Comparison of ENCODE assay signal across 12 cellular contexts in the genomic region with DNA sequence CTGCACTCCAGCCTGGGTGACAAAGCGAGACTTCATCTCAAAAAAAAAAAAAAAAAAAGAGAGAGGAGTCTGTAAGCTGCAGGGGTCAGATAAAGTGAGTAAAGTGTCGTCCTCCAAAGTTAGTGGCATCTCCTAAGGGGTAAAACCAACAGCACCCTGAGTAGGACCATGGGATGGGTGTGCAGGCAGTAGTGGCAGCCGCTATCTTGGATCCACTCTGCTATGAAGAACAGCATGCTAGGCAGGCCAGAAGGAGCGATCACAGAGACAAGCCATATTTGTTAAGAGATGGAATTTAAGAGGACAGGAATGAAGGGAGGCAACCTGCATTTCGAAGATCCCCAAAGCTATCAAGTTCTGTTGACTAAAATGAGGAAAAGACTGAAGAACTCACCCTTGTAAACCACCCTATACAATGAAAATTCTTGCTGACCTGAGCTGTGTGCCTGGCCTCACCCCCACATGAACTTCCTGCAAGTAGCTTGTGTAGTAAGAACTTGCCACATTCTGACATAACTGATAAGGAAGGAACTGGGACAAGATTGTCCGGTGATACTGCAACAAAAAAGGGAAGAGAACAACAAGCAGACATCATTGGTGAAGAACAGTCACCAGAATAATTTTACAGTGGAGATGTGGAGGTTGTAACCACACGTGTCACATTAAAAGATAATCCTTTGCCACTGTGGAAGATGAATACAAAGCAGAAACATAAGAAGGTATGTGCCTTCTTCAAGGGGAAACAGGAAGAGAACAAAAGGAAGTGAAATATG. TPM values are rescaled to one million over a fixed set of nuclear protein-coding genes. Genes with fewer than 3 reads are reported as not detected.
DNase-seq lines count a peak whose midpoint lies in the region; ATAC-seq and TF ChIP-seq lines count a peak whose summit lies in the region.
"Had no signal": no experiment of that assay in that cellular context is flagged by ENCODE, and none has a peak within 500 bp of the region (broad histone marks: within the 10 kb centered on the region; RNA-seq: fewer than 3 reads in every experiment).

No MANE protein-coding gene starts in this region.

- CTCF ChIA-PET in Panc1 (lab: Charles Lee) = no interaction called here

- H3K27me3 ChIP-seq in Panc1 (ENCODE audit: control insufficient read depth, insufficient read depth, low read length) = no peaks in the 10 kb centered on the region
- H3K27me3 ChIP-seq: sigmoid colon had no signal

- H3K36me3 ChIP-seq in Panc1 (ENCODE audit: control insufficient read depth, insufficient read depth, low read length) = no peaks in the 10 kb centered on the region

- H3K36me3 Mint-ChIP-seq in activated T-cell treated with anti-CD3 and anti-CD28 coated beads, Interleukin-2, amount 50 U/mL, for 24 hours (ENCODE audit: low read depth) = peaks cover 19% of the 10 kb centered on the region
- H3K36me3 Mint-ChIP-seq in effector memory CD8-positive, alpha-beta T cell (ENCODE audit: insufficient read depth) = no peaks in the 10 kb centered on the region
- peaks cover 32% of the 10 kb centered on the region for H3K36me3 Mint-ChIP-seq in progenitor cell of endocrine pancreas (ENCODE audit: insufficient read depth)

- H3K4me1 Mint-ChIP-seq in activated T-cell treated with anti-CD3 and anti-CD28 coated beads, Interleukin-2, amount 50 U/mL, for 24 hours (ENCODE audit: low read depth) = peaks cover 12% of the 10 kb centered on the region
- peaks cover 6 to 9% of the 10 kb centered on the region in 2 donors for H3K4me1 Mint-ChIP-seq in effector memory CD8-positive, alpha-beta T cell (ENCODE audit: low read depth in 2 of 2)
- H3K4me1 Mint-ChIP-seq in progenitor cell of endocrine pancreas (ENCODE audit: low read depth) = peaks cover 10% of the 10 kb centered on the region

- H3K27ac ChIP-seq in Panc1 (ENCODE audit: low read length) = no peak overlapping the region
- H3K27ac ChIP-seq: sigmoid colon had no signal

- H3K27me3 Mint-ChIP-seq in activated T-cell treated with anti-CD3 and anti-CD28 coated beads, Interleukin-2, amount 50 U/mL, for 24 hours = no peaks in the 10 kb centered on the region
- H3K27me3 Mint-ChIP-seq in effector memory CD8-positive, alpha-beta T cell = no peaks in the 10 kb centered on the region
- H3K27me3 Mint-ChIP-seq in progenitor cell of endocrine pancreas = no peaks in the 10 kb centered on the region

- H3K27ac Mint-ChIP-seq in activated T-cell treated with anti-CD3 and anti-CD28 coated beads, Interleukin-2, amount 50 U/mL, for 24 hours = peak overlapping the region; percentile 53
- H3K27ac Mint-ChIP-seq in effector memory CD8-positive, alpha-beta T cell = peak overlapping the region; percentile 1 to 3
- H3K27ac Mint-ChIP-seq in progenitor cell of endocrine pancreas = peak overlapping the region; percentile 77

- no peak overlapping the region for H3K4me3 Mint-ChIP-seq in activated T-cell treated with anti-CD3 and anti-CD28 coated beads, Interleukin-2, amount 50 U/mL, for 24 hours
- no peak overlapping the region for H3K4me3 Mint-ChIP-seq in effector memory CD8-positive, alpha-beta T cell
- no peak overlapping the region for H3K4me3 Mint-ChIP-seq in progenitor cell of endocrine pancreas (ENCODE audit: low read depth)

- DNase-seq in activated T-cell treated with anti-CD3 and anti-CD28 coated beads, Interleukin-2, amount 50 U/mL, for 24 hours = no peak
- DNase-seq in activated T-cell treated with anti-CD3 and anti-CD28 coated beads for 4 hours (no peak), Panc1 (ENCODE audit: low read depth, low spot score) (no peak), progenitor cell of endocrine pancreas (ENCODE audit: low spot score, unreplicated experiment) (no peak), NCI-H82 (lab: John Stamatoyannopoulos, UW) (no peak)
- DNase-seq in effector memory CD8-positive, alpha-beta T cell = no peak
- DNase-seq: HCEC 1CT, NCI-H1092, PC-3, sigmoid colon had no signal

- TSS peak; percentile 42 for BruUV-seq in Panc1 (replicated peaks; lab: Mats Ljungman, UMichigan)

- H3K9me3 ChIP-seq in Panc1 (ENCODE audit: control insufficient read depth, insufficient read depth, low read depth, low read length) = no peaks in the 10 kb centered on the region
- H3K9me3 ChIP-seq: sigmoid colon had no signal

- ATAC-seq in Panc1 (no peak), HG02588 (IDR thresholded peaks at IDR 0.05; ENCODE audit: unreplicated experiment) (no peak), HG02885 (IDR thresholded peaks at IDR 0.05; ENCODE audit: poor library complexity, unreplicated experiment) (no peak)
- no peak for ATAC-seq in effector memory CD8-positive, alpha-beta T cell (replicated peaks)
- ATAC-seq: PC-3 had no signal

- in situ Hi-C loops in Panc1 (cut with HindIII; ENCODE audit: low pct_unique_long_range_greater_than_20kb, low sequenced_read_pairs) = no loop called here

- TF ChIP-seq CTCF in Panc1 (IDR thresholded peaks at IDR 0.05) (no peak), progenitor cell of endocrine pancreas (IDR thresholded peaks at IDR 0.05; ENCODE audit: unreplicated experiment) (no peak)

- POLR2A ChIA-PET in Panc1 (lab: Charles Lee) = no interaction called here

- no peak overlapping the region for H3K4me3 ChIP-seq in Panc1 (ENCODE audit: low read depth in 2 of 2, low read length in 2 of 2)
- H3K4me3 ChIP-seq: sigmoid colon had no signal

- no peaks in the 10 kb centered on the region for H3K9me3 Mint-ChIP-seq in activated T-cell treated with anti-CD3 and anti-CD28 coated beads, Interleukin-2, amount 50 U/mL, for 24 hours
- H3K9me3 Mint-ChIP-seq in effector memory CD8-positive, alpha-beta T cell = no peaks in the 10 kb centered on the region
- H3K9me3 Mint-ChIP-seq in progenitor cell of endocrine pancreas (ENCODE audit: low read depth) = no peaks in the 10 kb centered on the region

- intact Hi-C loops in Panc1 (cut with micrococcal nuclease; ENCODE audit: unreplicated experiment) = no loop called here

- no peaks in the 10 kb centered on the region for H3K4me1 ChIP-seq in Panc1 (ENCODE audit: control insufficient read depth, insufficient read depth, low read length)
- H3K4me1 ChIP-seq: sigmoid colon had no signal

RNA-seq across cellular contexts. Expression of gene DPY19L3, which starts 16.2 kb away (rescaled TPM):
- total RNA-seq in Panc1 (2021; ENCODE audit: unreplicated experiment) (27.8 TPM), progenitor cell of endocrine pancreas (205 and 213 TPM in 2 replicates)
- polyA plus RNA-seq in Panc1 (2012; ENCODE audit: insufficient read length) = 15.3 TPM

Comparison
In these comparisons a context has a peak if more than half of its experiments do, and no peak if none do; other contexts are left out.
1. H3K27ac Mint-ChIP-seq: peak in every context shown above with its lines; median percentile 77 in progenitor cell of endocrine pancreas; 53 in activated T-cell treated with anti-CD3 and anti-CD28 coated beads, Interleukin-2, amount 50 U/mL, for 24 hours; 2 in effector memory CD8-positive, alpha-beta T cell.